In the genomic region with DNA sequence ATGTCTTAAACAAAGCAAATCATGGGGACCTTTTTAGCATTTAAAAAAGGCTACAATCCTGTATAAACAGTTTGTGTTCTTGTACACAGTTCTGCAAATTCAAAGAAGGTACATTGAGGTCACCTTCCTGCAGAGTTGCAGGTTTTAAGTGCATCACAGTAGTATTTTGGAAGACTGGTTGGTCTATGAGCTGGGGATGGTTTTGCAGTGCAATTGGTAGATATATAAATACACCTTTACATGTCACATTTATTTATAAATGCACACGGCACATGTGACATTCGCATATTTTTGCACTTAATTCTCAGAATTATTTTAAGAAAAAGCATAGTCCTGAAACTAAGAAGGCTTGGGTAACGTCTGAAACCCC, we compare ENCODE assay signal across 8 cellular contexts. TPM values are rescaled to one million over a fixed set of nuclear protein-coding genes. Genes with fewer than 3 reads are reported as not detected.
DNase-seq lines count a peak whose midpoint lies in the region; ATAC-seq and TF ChIP-seq lines count a peak whose summit lies in the region.

No MANE protein-coding gene starts in this region.

- H3K36me3 ChIP-seq in left ventricle myocardium inferior (peaks cover 14% of the 10 kb centered on the region), ascending aorta (no peaks in the 10 kb centered on the region), mucosa of stomach (ENCODE audit: control insufficient read depth, insufficient read depth, low read length) (peaks cover 5% of the 10 kb centered on the region), vagina (peaks cover 0 to 11% of the 10 kb centered on the region in 2 donors)

- H3K4me3 ChIP-seq in left ventricle myocardium inferior (peak overlapping the region; percentile 89), ascending aorta (peak overlapping the region; percentile 87 to 95), mucosa of stomach (ENCODE audit: low read length) (peak overlapping the region; percentile 77), vagina (peak overlapping the region; percentile 15 to 99)

- ATAC-seq in left cardiac atrium = no peak

- intact Hi-C loops in left ventricle myocardium inferior (cut with micrococcal nuclease) (loop anchor here (10.0 kb wide), 1 partner anchor 85 kb away; no protein-coding TSS in a partner anchor), left cardiac atrium (cut with DNase I) (loop anchor here (5.0 to 10.0 kb wide), 5 partner anchors 77 to 102 kb away; no protein-coding TSS in a partner anchor), ascending aorta (cut with DNase I) (loop anchor here (2.0 to 5.0 kb wide), 4 partner anchors 37 to 192 kb away; a partner anchor contains a TSS), vagina (cut with DNase I) (loop anchor here (5.0 to 10.0 kb wide), 2 partner anchors 77 to 105 kb away; no protein-coding TSS in a partner anchor)

- DNase-seq in left ventricle myocardium inferior (no peak), left cardiac atrium (no peak), ascending aorta (ENCODE audit: low spot score in 2 of 2) (no peak), vagina (ENCODE audit: extremely low spot score in 2 of 2) (no peak), NCI-H1417 (lab: John Stamatoyannopoulos, UW) (no peak), 8988T (no peak)
- no peak for DNase-seq in activated CD4-positive, alpha-beta T cell treated with anti-CD3 and anti-CD28 coated beads, Interleukin-2, amount 50 U/mL, for 48 hours

- no peak for TF ChIP-seq POLR2A in vagina (IDR thresholded peaks at IDR 0.05)

- H3K27ac ChIP-seq in left ventricle myocardium inferior (replicated peaks) (peak overlapping the region; percentile 91), ascending aorta (peak overlapping the region in 1 of 2 donors; percentile 75), vagina (peak overlapping the region; percentile 97)

- H3K9ac ChIP-seq in mucosa of stomach (ENCODE audit: low read length) = peak overlapping the region; percentile 91

- H3K9me3 ChIP-seq in left ventricle myocardium inferior (replicated peaks) = peaks cover 20% of the 10 kb centered on the region
- no peaks in the 10 kb centered on the region for H3K9me3 ChIP-seq in ascending aorta
- no peaks in the 10 kb centered on the region for H3K9me3 ChIP-seq in mucosa of stomach (ENCODE audit: control insufficient read depth, low read length)
- no peaks in the 10 kb centered on the region for H3K9me3 ChIP-seq in vagina

- TF ChIP-seq CTCF in left ventricle myocardium inferior (IDR thresholded peaks at IDR 0.05; ENCODE audit: borderline replicate concordance) = no peak
- TF ChIP-seq CTCF in ascending aorta (IDR thresholded peaks at IDR 0.05) = no peak
- TF ChIP-seq CTCF in vagina (IDR thresholded peaks at IDR 0.05) = no peak

- H3K27me3 ChIP-seq in left ventricle myocardium inferior (ENCODE audit: low read depth) = no peaks in the 10 kb centered on the region
- H3K27me3 ChIP-seq in ascending aorta = no peaks in the 10 kb centered on the region
- no peaks in the 10 kb centered on the region for H3K27me3 ChIP-seq in mucosa of stomach (ENCODE audit: control insufficient read depth, insufficient read depth, low read length)
- no peaks in the 10 kb centered on the region for H3K27me3 ChIP-seq in vagina

- H3K4me1 ChIP-seq in left ventricle myocardium inferior (peaks cover 51% of the 10 kb centered on the region), ascending aorta (peaks cover 20 to 30% of the 10 kb centered on the region in 2 donors), mucosa of stomach (ENCODE audit: control insufficient read depth, insufficient read depth, low read length) (peaks cover 5% of the 10 kb centered on the region), vagina (peaks cover 34% of the 10 kb centered on the region)

RNA-seq across cellular contexts. Expression of a gene that starts 0.6 kb away (rescaled TPM):
- total RNA-seq in left ventricle myocardium inferior = 15.7 TPM
- 10 to 100 TPM; 13.8 to 18.3 TPM for total RNA-seq in left cardiac atrium
- 27.5 TPM for total RNA-seq in ascending aorta
- total RNA-seq in vagina = 31.7 TPM
